9 cellular contexts compared by ENCODE assay signal in the genomic region with DNA sequence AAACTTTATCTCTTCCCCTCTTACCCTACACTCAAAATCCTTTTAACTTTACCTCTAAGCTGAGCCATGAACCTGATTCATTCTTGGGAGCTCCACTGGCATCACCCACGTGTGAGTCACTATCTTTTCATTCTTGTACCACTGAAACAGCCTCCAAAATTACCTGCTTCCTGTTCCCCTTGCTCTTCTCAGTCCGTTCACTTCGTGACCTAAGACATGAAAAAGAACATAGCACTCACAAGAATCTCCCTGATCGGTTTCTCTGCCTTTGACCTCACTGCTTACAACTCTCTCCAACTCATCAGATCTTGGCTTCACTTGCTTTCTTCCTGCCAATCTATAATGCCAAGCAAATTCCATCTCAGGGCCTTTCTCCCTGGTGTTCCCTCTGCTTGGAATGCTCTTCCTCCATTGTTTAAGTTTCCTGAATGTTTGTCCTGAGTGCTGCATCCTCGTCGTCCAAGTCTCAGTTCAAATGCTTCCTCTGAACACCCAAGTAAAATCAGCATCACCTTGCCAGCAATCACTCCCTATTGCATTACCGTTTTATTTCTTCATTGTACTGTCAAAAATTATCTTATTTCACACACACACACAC. TPM values are rescaled to one million over a fixed set of nuclear protein-coding genes. Genes with fewer than 3 reads are reported as not detected.
DNase-seq lines count a peak whose midpoint lies in the region; ATAC-seq and TF ChIP-seq lines count a peak whose summit lies in the region.
"Had no signal": no experiment of that assay in that cellular context is flagged by ENCODE, and none has a peak within 500 bp of the region (broad histone marks: within the 10 kb centered on the region; RNA-seq: fewer than 3 reads in every experiment).

No MANE protein-coding gene starts in this region.

- H3K36me3 ChIP-seq in SJCRH30 (peaks cover 8% of the 10 kb centered on the region), right lobe of liver (no peaks in the 10 kb centered on the region), stomach (peaks cover 0 to 25% (median 10%) of the 10 kb centered on the region in 4 donors)

- H3K27ac ChIP-seq in SJCRH30: no peak overlapping the region
- H3K27ac ChIP-seq in right lobe of liver: no peak overlapping the region
- no peak overlapping the region for H3K27ac ChIP-seq in stomach

- TF ChIP-seq CTCF in nephron progenitor cell (IDR thresholded peaks at IDR 0.05): no peak
- TF ChIP-seq CTCF in right lobe of liver (IDR thresholded peaks at IDR 0.05): no peak
- TF ChIP-seq CTCF in stomach (IDR thresholded peaks at IDR 0.05): no peak

- H3K4me1 ChIP-seq in SJCRH30 (no peaks in the 10 kb centered on the region), right lobe of liver (peaks cover 0 to 8% (median 2%) of the 10 kb centered on the region in 4 donors), stomach (peaks cover 0 to 24% (median 6%) of the 10 kb centered on the region in 4 donors)

- TF ChIP-seq POLR2A in right lobe of liver (IDR thresholded peaks at IDR 0.05) (no peak), stomach (IDR thresholded peaks at IDR 0.05) (no peak)

- peak overlapping the region; percentile 79 for H3K27ac Mint-ChIP-seq in activated T-helper 17 cell treated with anti-CD3 and anti-CD28 coated beads, Interleukin-2, amount 50 U/mL, for 72 hours
- H3K27ac Mint-ChIP-seq in nephron progenitor cell: peak overlapping the region; percentile 65

- intact Hi-C loops in right lobe of liver (cut with DNase I) (no loop called here), stomach (cut with DNase I; ENCODE audit: low total_unique reads) (no loop called here)

- DNase-seq in nephron progenitor cell (no peak), SJCRH30 (no peak), right lobe of liver (no peak), AML-193 (lab: John Stamatoyannopoulos, UW) (no peak), stomach (no peak)

- 73% methylated on average over 7 of the region's 7 CpGs for WGBS in right lobe of liver (ENCODE audit: insufficient coverage, low coverage, low lambda C conversion rate, missing lambda C conversion rate)
- 61 to 64% (median 64%) methylated on average over 7 of the region's 7 CpGs for WGBS in stomach, 5 donors

- H3K4me1 Mint-ChIP-seq in activated T-helper 17 cell treated with anti-CD3 and anti-CD28 coated beads, Interleukin-2, amount 50 U/mL, for 72 hours: peaks cover 31% of the 10 kb centered on the region
- H3K4me1 Mint-ChIP-seq in nephron progenitor cell: peaks cover 14% of the 10 kb centered on the region

- H3K27me3 ChIP-seq in SJCRH30 (no peaks in the 10 kb centered on the region), right lobe of liver (no peaks in the 10 kb centered on the region), stomach (no peaks in the 10 kb centered on the region)

- no peaks in the 10 kb centered on the region for H3K9me3 Mint-ChIP-seq in activated T-helper 17 cell treated with anti-CD3 and anti-CD28 coated beads, Interleukin-2, amount 50 U/mL, for 72 hours
- H3K9me3 Mint-ChIP-seq in nephron progenitor cell: no peaks in the 10 kb centered on the region

- ATAC-seq in GM19023 (IDR thresholded peaks at IDR 0.05; ENCODE audit: unreplicated experiment): peak; percentile 48
- peak; percentile 61 for ATAC-seq in HG03097 (IDR thresholded peaks at IDR 0.05; ENCODE audit: low FRiP score, unreplicated experiment)
- peak; percentile 96 for ATAC-seq in activated T-helper 17 cell treated with anti-CD3 and anti-CD28 coated beads, Interleukin-2, amount 50 U/mL, for 72 hours (replicated peaks)
- no peak for ATAC-seq in right lobe of liver
- ATAC-seq: K562 had no signal

- H3K9me3 ChIP-seq in SJCRH30 (replicated peaks): no peaks in the 10 kb centered on the region
- no peaks in the 10 kb centered on the region for H3K9me3 ChIP-seq in right lobe of liver
- H3K9me3 ChIP-seq in stomach: no peaks in the 10 kb centered on the region

- no peaks in the 10 kb centered on the region for H3K27me3 Mint-ChIP-seq in activated T-helper 17 cell treated with anti-CD3 and anti-CD28 coated beads, Interleukin-2, amount 50 U/mL, for 72 hours
- no peaks in the 10 kb centered on the region for H3K27me3 Mint-ChIP-seq in nephron progenitor cell (ENCODE audit: low read depth, poor library complexity)

- H3K4me3 ChIP-seq in SJCRH30: no peak overlapping the region
- no peak overlapping the region for H3K4me3 ChIP-seq in right lobe of liver
- H3K4me3 ChIP-seq in stomach: no peak overlapping the region
- H3K4me3 ChIP-seq: K562 had no signal

- H3K36me3 Mint-ChIP-seq in activated T-helper 17 cell treated with anti-CD3 and anti-CD28 coated beads, Interleukin-2, amount 50 U/mL, for 72 hours (ENCODE audit: low read depth): peaks cover 72% of the 10 kb centered on the region
- peaks cover 17% of the 10 kb centered on the region for H3K36me3 Mint-ChIP-seq in nephron progenitor cell (ENCODE audit: low read depth)

- H3K4me3 Mint-ChIP-seq in activated T-helper 17 cell treated with anti-CD3 and anti-CD28 coated beads, Interleukin-2, amount 50 U/mL, for 72 hours: peak overlapping the region; percentile 69
- no peak overlapping the region for H3K4me3 Mint-ChIP-seq in nephron progenitor cell

- no peak for TF ChIP-seq EP300 in stomach (IDR thresholded peaks at IDR 0.05)

RNA-seq across cellular contexts. Expression of gene GLIPR1, which starts 9.2 kb away (rescaled TPM):
- total RNA-seq in activated T-helper 17 cell treated with anti-CD3 and anti-CD28 coated beads, Interleukin-2, amount 50 U/mL, for 72 hours: 10 to 100 TPM; 45.9 to 50.2 TPM
- total RNA-seq in SJCRH30 (2014; rRNA removed; shearing (Covaris generic)): 1.6 and 1.7 TPM in 2 replicates
- total RNA-seq in right lobe of liver (10 to 100 TPM in 1 of 6 experiments, 1 to 10 TPM in 5; 3.4 to 16.2 (median 4.0) TPM), stomach (1 to 10 TPM in 4 of 5 donors, under 1 TPM in 1; 0.87 to 9.0 (median 5.4) TPM)
- 1 to 10 TPM; 3.2 to 4.6 (median 4.4) TPM for polyA plus RNA-seq in stomach

RNA-seq across cellular contexts. Expression of gene KRR1, which starts 21.7 kb away (rescaled TPM):
- total RNA-seq in activated T-helper 17 cell treated with anti-CD3 and anti-CD28 coated beads, Interleukin-2, amount 50 U/mL, for 72 hours: 100 to 1,000 TPM; 113 to 151 TPM
- total RNA-seq in SJCRH30 (2014; rRNA removed; shearing (Covaris generic)): 53.2 and 79.3 TPM in 2 replicates
- total RNA-seq in right lobe of liver (10 to 100 TPM; 14.1 to 25.3 (median 20.3) TPM), stomach (10 to 100 TPM in 3 of 5 donors, 1 to 10 TPM in 2; 7.2 to 45.5 (median 10.3) TPM)
- 10 to 100 TPM; 11.4 to 44.8 (median 14.7) TPM for polyA plus RNA-seq in stomach

Comparison
In these comparisons a context has a peak if more than half of its experiments do, and no peak if none do; other contexts are left out.
1. ATAC-seq: peak in GM19023 (single experiment), HG03097 (single experiment) and activated T-helper 17 cell treated with anti-CD3 and anti-CD28 coated beads, Interleukin-2, amount 50 U/mL, for 72 hours (single experiment); none in right lobe of liver (0 of 4).